25 cellular contexts compared by ENCODE assay signal in genomic region chr5:32422697-32423096, GRCh38.
"Had no signal": no experiment of that assay in that cellular context is flagged by ENCODE, and none has a peak within 500 bp of the region (broad histone marks: within the 10 kb centered on the region; RNA-seq: fewer than 3 reads in every experiment).

No MANE protein-coding gene starts in this region.

- H3K4me3 Mint-ChIP-seq: activated naive CD8-positive, alpha-beta T cell; T-cell; type B pancreatic cell had no signal

- H3K4me3 ChIP-seq: coronary artery, dorsolateral prefrontal cortex, testis, uterus had no signal

- H3K36me3 ChIP-seq: uterus had no signal

- FAIRE-seq: bronchial epithelial cell, frontal cortex had no signal

- ATAC-seq: activated CD4-positive, CD25-positive, alpha-beta regulatory T cell treated with anti-CD3 and anti-CD28 coated beads, Interleukin-2, amount 50 U/mL, for 24 hours; naive thymus-derived CD4-positive, alpha-beta T cell; T-cell had no signal

- DNase-seq: activated CD4-positive, alpha-beta T cell treated with anti-CD3 and anti-CD28 coated beads for 48 hours; activated CD4-positive, alpha-beta T cell treated with anti-CD3 and anti-CD28 coated beads, Interleukin-2, amount 50 U/mL, for 48 hours; activated CD8-positive, alpha-beta memory T cell treated with anti-CD3 and anti-CD28 coated beads for 24 hours; activated effector memory CD4-positive, alpha-beta T cell treated with Interleukin-2 at 50 U/mL for 16 hours; activated naive CD4-positive, alpha-beta T cell treated with Interleukin-2 at 50 U/mL for 16 hours; anterior cingulate cortex; cerebellar nuclear complex; dorsolateral prefrontal cortex; effector memory CD4-positive, alpha-beta T cell; kidney glomerular epithelial cell; midbrain; naive thymus-derived CD4-positive, alpha-beta T cell; right cardiac atrium; stimulated activated CD4-positive, alpha-beta T cell treated with anti-CD3 and anti-CD28 coated beads, Interleukin-15, amount 100 ng/mL, for 24 hours; stimulated activated CD4-positive, alpha-beta T cell treated with anti-CD3 and anti-CD28 coated beads, Interleukin-2, amount 100 ng/mL, for 24 hours; stimulated activated naive CD4-positive, alpha-beta T cell; T-cell; testis; uterus had no signal

- H3K27me3 Mint-ChIP-seq: activated naive CD8-positive, alpha-beta T cell; naive thymus-derived CD4-positive, alpha-beta T cell; T-cell; type B pancreatic cell had no signal

- H3K27me3 ChIP-seq: dorsolateral prefrontal cortex, testis, uterus had no signal

- H3K27ac ChIP-seq: coronary artery, uterus had no signal

- H3K27ac Mint-ChIP-seq: T-cell, type B pancreatic cell had no signal
